14 cellular contexts compared by ENCODE assay signal in the genomic region with DNA sequence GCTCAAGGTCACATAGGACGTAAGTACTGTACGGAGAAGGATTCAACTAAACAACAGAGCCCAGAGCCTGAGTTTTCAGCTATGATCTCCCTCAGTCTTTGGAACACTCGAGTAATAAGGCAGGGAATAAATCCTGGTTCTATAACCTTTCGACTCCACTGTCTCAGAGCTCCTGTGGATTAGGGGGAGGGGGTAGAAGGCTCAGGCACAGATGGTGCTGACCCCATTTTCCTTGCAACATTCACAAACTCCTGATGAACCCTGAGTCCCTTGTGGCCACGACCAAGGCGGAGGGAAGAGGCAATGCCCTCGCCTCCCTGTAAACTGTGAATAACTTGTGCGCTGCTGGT. TPM values are rescaled to one million over a fixed set of nuclear protein-coding genes. Genes with fewer than 3 reads are reported as not detected.
DNase-seq lines count a peak whose midpoint lies in the region; ATAC-seq and TF ChIP-seq lines count a peak whose summit lies in the region.
"Had no signal": no experiment of that assay in that cellular context is flagged by ENCODE, and none has a peak within 500 bp of the region (broad histone marks: within the 10 kb centered on the region; RNA-seq: fewer than 3 reads in every experiment).

No MANE protein-coding gene starts in this region.

- peak overlapping the region; percentile 52 for H3K4me3 Mint-ChIP-seq in activated naive CD4-positive, alpha-beta T cell treated with anti-CD3 and anti-CD28 coated beads for 36 hours
- peak overlapping the region; percentile 40 for H3K4me3 Mint-ChIP-seq in activated naive CD8-positive, alpha-beta T cell
- H3K4me3 Mint-ChIP-seq in immature natural killer cell = peak overlapping the region in 3 of 5 donors; percentile 33 to 70 (median 59)

- peaks cover 0 to 7% (median 3%) of the 10 kb centered on the region in 4 donors for H3K4me1 ChIP-seq in Peyer's patch

- H3K36me3 ChIP-seq in Peyer's patch = no peaks in the 10 kb centered on the region
- H3K36me3 ChIP-seq: ovary had no signal

- TF ChIP-seq CTCF in Peyer's patch (IDR thresholded peaks at IDR 0.05) = no peak

- H3K9me3 ChIP-seq in Peyer's patch = peaks cover 0 to 7% (median 0%) of the 10 kb centered on the region in 4 donors

- no peaks in the 10 kb centered on the region for H3K36me3 Mint-ChIP-seq in activated naive CD4-positive, alpha-beta T cell treated with anti-CD3 and anti-CD28 coated beads for 36 hours (ENCODE audit: low read depth)
- no peaks in the 10 kb centered on the region for H3K36me3 Mint-ChIP-seq in activated naive CD8-positive, alpha-beta T cell
- no peaks in the 10 kb centered on the region for H3K36me3 Mint-ChIP-seq in immature natural killer cell

- H3K27ac Mint-ChIP-seq in activated naive CD4-positive, alpha-beta T cell treated with anti-CD3 and anti-CD28 coated beads for 36 hours = no peak overlapping the region
- no peak overlapping the region for H3K27ac Mint-ChIP-seq in activated naive CD8-positive, alpha-beta T cell
- H3K27ac Mint-ChIP-seq in immature natural killer cell = no peak overlapping the region

- peaks cover 9% of the 10 kb centered on the region for H3K4me1 Mint-ChIP-seq in activated naive CD4-positive, alpha-beta T cell treated with anti-CD3 and anti-CD28 coated beads for 36 hours (ENCODE audit: low read depth)
- H3K4me1 Mint-ChIP-seq in activated naive CD8-positive, alpha-beta T cell (ENCODE audit: low read depth) = peaks cover 9% of the 10 kb centered on the region
- H3K4me1 Mint-ChIP-seq in immature natural killer cell = peaks cover 8 to 20% of the 10 kb centered on the region in 2 donors

- no peak for TF ChIP-seq POLR2A in Peyer's patch (IDR thresholded peaks at IDR 0.05)

- H3K27me3 Mint-ChIP-seq in activated naive CD4-positive, alpha-beta T cell treated with anti-CD3 and anti-CD28 coated beads for 36 hours (ENCODE audit: low read depth) = peaks cover 29% of the 10 kb centered on the region
- H3K27me3 Mint-ChIP-seq in activated naive CD8-positive, alpha-beta T cell = peaks cover 22% of the 10 kb centered on the region
- peaks cover 6 to 16% (median 7%) of the 10 kb centered on the region in 3 donors for H3K27me3 Mint-ChIP-seq in immature natural killer cell (ENCODE audit: low read depth in 3 of 3)

- H3K27me3 ChIP-seq in Peyer's patch = no peaks in the 10 kb centered on the region
- H3K27me3 ChIP-seq: ovary had no signal

- CTCF ChIA-PET in activated naive CD4-positive, alpha-beta T cell treated with anti-CD3 and anti-CD28 coated beads for 36 hours (lab: Charles Lee) = interaction anchor here (0.6 kb wide), 1 partner anchor 730 kb away, joined by 4 read pairs; no protein-coding TSS in a partner anchor

- H3K27ac ChIP-seq in temporal lobe (ENCODE audit: low read depth, low read length) (peak overlapping the region; percentile 6), Peyer's patch (no peak overlapping the region)
- H3K27ac ChIP-seq: ovary had no signal

- intact Hi-C loops in activated naive CD4-positive, alpha-beta T cell treated with anti-CD3 and anti-CD28 coated beads for 36 hours (cut with micrococcal nuclease) = no loop called here

- no peak overlapping the region for H3K4me3 ChIP-seq in Peyer's patch
- H3K4me3 ChIP-seq: ovary had no signal

- no peak for ATAC-seq in GM19455 (IDR thresholded peaks at IDR 0.05; ENCODE audit: unreplicated experiment)
- ATAC-seq: SK-N-SH treated with all-trans-retinoic acid at 6 μM for 48 hours had no signal

- H3K9me3 Mint-ChIP-seq in activated naive CD4-positive, alpha-beta T cell treated with anti-CD3 and anti-CD28 coated beads for 36 hours = peaks cover 3% of the 10 kb centered on the region
- peaks cover 3% of the 10 kb centered on the region for H3K9me3 Mint-ChIP-seq in activated naive CD8-positive, alpha-beta T cell (ENCODE audit: low read depth)
- peaks cover 0 to 3% (median 0%) of the 10 kb centered on the region in 6 donors for H3K9me3 Mint-ChIP-seq in immature natural killer cell

- no peak for DNase-seq in activated naive CD4-positive, alpha-beta T cell treated with anti-CD3 and anti-CD28 coated beads for 36 hours
- DNase-seq in activated naive CD4-positive, alpha-beta T cell treated with anti-CD3 and anti-CD28 coated beads, Interleukin-2, amount 50 U/mL, for 16 hours = no peak
- DNase-seq in immature natural killer cell = no peak
- no peak for DNase-seq in C1 segment of cervical spinal cord (lab: John Stamatoyannopoulos, UW)
- DNase-seq in Peyer's patch = no peak
- DNase-seq: activated CD4-positive, CD25-positive, alpha-beta regulatory T cell; NCI-H446 had no signal

RNA-seq across cellular contexts. Expression of a gene that starts 21.3 kb away (rescaled TPM):
- not detected for total RNA-seq in activated naive CD4-positive, alpha-beta T cell treated with anti-CD3 and anti-CD28 coated beads for 36 hours
- not detected for polyA plus RNA-seq in immature natural killer cell
- total RNA-seq in temporal lobe (19.7 TPM), Peyer's patch (1 to 10 TPM in 2 of 4 donors, under 1 TPM in 2; 0.53 to 4.1 (median 1.5) TPM)

RNA-seq across cellular contexts. Expression of a gene that starts 37.7 kb away (rescaled TPM):
- not detected for total RNA-seq in activated naive CD4-positive, alpha-beta T cell treated with anti-CD3 and anti-CD28 coated beads for 36 hours
- polyA plus RNA-seq in immature natural killer cell = not detected
- total RNA-seq in temporal lobe = not detected
- not detected for total RNA-seq in Peyer's patch
- total RNA-seq: lung microvascular endothelial cell, ovary, smooth muscle cell had no signal
- polyA plus RNA-seq: ovary, smooth muscle cell had no signal

RNA-seq across cellular contexts. Expression of a gene that starts 43.0 kb away (rescaled TPM):
- total RNA-seq in activated naive CD4-positive, alpha-beta T cell treated with anti-CD3 and anti-CD28 coated beads for 36 hours = 10 to 100 TPM; 26.4 to 29.3 TPM
- 1 to 10 TPM; 5.7 to 9.8 (median 6.1) TPM for polyA plus RNA-seq in immature natural killer cell
- total RNA-seq in temporal lobe = 2.5 TPM
- 10 to 100 TPM in 2 of 4 donors, 1 to 10 TPM in 2; 7.4 to 16.5 (median 10.8) TPM for total RNA-seq in Peyer's patch

RNA-seq across cellular contexts. Expression of a gene that starts 49.9 kb away (rescaled TPM):
- 1 to 10 TPM; 4.5 to 4.8 TPM for total RNA-seq in activated naive CD4-positive, alpha-beta T cell treated with anti-CD3 and anti-CD28 coated beads for 36 hours
- under 1 TPM; 0.12 to 0.45 (median 0.13) TPM for polyA plus RNA-seq in immature natural killer cell
- total RNA-seq in temporal lobe (0.98 TPM), Peyer's patch (10 to 100 TPM in 3 of 4 donors, 1 to 10 TPM in 1; 4.1 to 17.7 (median 14.2) TPM)
